8 cellular contexts compared by ENCODE assay signal in the genomic region with DNA sequence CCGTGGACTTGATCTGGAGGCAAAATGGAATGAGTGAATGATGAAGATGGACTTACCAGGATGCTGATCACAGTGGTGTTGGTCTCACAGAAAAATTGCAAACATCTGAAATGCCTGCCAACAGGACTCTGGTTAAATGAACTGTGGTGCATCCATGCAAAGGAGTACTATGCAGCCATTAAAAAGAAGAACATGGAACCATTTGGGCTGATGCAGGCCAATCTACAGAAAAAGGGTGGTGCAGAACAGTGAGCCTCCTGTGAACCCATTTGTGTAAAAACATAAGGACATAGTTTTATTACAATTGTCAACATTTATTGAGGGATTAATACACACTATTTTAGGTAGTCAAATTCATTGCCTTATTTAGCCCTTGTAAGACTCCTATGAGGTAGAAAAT.
"Had no signal": no experiment of that assay in that cellular context is flagged by ENCODE, and none has a peak within 500 bp of the region (broad histone marks: within the 10 kb centered on the region; RNA-seq: fewer than 3 reads in every experiment).

No MANE protein-coding gene starts in this region.

- H3K27ac ChIP-seq: HL-60, KMS-11 had no signal

- H3K27ac Mint-ChIP-seq: IgD-negative memory B cell had no signal

- H3K4me3 Mint-ChIP-seq: IgD-negative memory B cell had no signal

- FAIRE-seq: HepG2, HTR-8/SVneo had no signal

- H3K9ac ChIP-seq: KMS-11 had no signal

- ATAC-seq: HepG2 had no signal

- H3K4me2 ChIP-seq: KMS-11 had no signal

- H3K4me1 Mint-ChIP-seq: IgD-negative memory B cell had no signal

- DNase-seq: IMR-90, KBM-7, KG1 had no signal

- H3K27me3 Mint-ChIP-seq: IgD-negative memory B cell had no signal
